8 cellular contexts compared by ENCODE assay signal in genomic region chr16:30950516-30951073, GRCh38. TPM values are rescaled to one million over a fixed set of nuclear protein-coding genes. Genes with fewer than 3 reads are reported as not detected.
A peak's percentile ranks its signal among the peaks of the same experiment; 100 is the strongest.
DNase-seq lines count a peak whose midpoint lies in the region; ATAC-seq and TF ChIP-seq lines count a peak whose summit lies in the region.

No MANE protein-coding gene starts in this region.

- H3K9me3 Mint-ChIP-seq in CD8-positive, alpha-beta T cell, result no peaks in the 10 kb centered on the region
- H3K9me3 Mint-ChIP-seq in endothelial cell (ENCODE audit: unreplicated experiment) (no peaks in the 10 kb centered on the region), osteocyte (ENCODE audit: unreplicated experiment) (no peaks in the 10 kb centered on the region)

- DNase-seq in CD8-positive, alpha-beta T cell, result no peak
- no peak for DNase-seq in OCI-LY7 (ENCODE audit: low spot score)
- no peak for DNase-seq in endothelial cell (ENCODE audit: low spot score)
- DNase-seq in osteocyte (ENCODE audit: extremely low spot score, unreplicated experiment), result no peak
- DNase-seq in GDM1 (lab: John Stamatoyannopoulos, UW), result no peak
- no peak for DNase-seq in activated CD4-positive, CD25-positive, alpha-beta regulatory T cell treated with anti-CD3 and anti-CD28 coated beads, Interleukin-2, amount 50 U/mL, for 72 hours
- DNase-seq in erythroblast (lab: John Stamatoyannopoulos, UW), result no peak

- no TSS peak for BruUV-seq in OCI-LY7 (replicated peaks; lab: Mats Ljungman, UMichigan)

- peak overlapping the region; percentile 55 for H3K4me3 ChIP-seq in CD8-positive, alpha-beta T cell (ENCODE audit: low read depth, low read length)
- H3K4me3 ChIP-seq in OCI-LY7 (ENCODE audit: low read depth, low read length, poor library complexity, severe bottlenecking), result peak overlapping the region; percentile 72

- no peaks in the 10 kb centered on the region for H3K9me2 ChIP-seq in OCI-LY7 (ENCODE audit: insufficient read depth, low read length)

- peaks cover 4% of the 10 kb centered on the region for H3K36me3 Mint-ChIP-seq in CD8-positive, alpha-beta T cell
- H3K36me3 Mint-ChIP-seq in endothelial cell (ENCODE audit: low read depth, unreplicated experiment) (peaks cover 17% of the 10 kb centered on the region), osteocyte (ENCODE audit: unreplicated experiment) (peaks cover 4% of the 10 kb centered on the region)

- no peak for TF ChIP-seq POLR2A in erythroblast (IDR thresholded peaks at IDR 0.05; ENCODE audit: low read length)

- H3K79me2 ChIP-seq in OCI-LY7 (ENCODE audit: insufficient read depth, low read depth, low read length), result no peaks in the 10 kb centered on the region

- ATAC-seq in CD8-positive, alpha-beta T cell, result no peak
- no peak for ATAC-seq in HG02763 (IDR thresholded peaks at IDR 0.05; ENCODE audit: unreplicated experiment)

- peaks cover 22% of the 10 kb centered on the region for H3K4me1 ChIP-seq in CD8-positive, alpha-beta T cell (ENCODE audit: insufficient read depth, low read length)
- peaks cover 35% of the 10 kb centered on the region for H3K4me1 ChIP-seq in OCI-LY7 (ENCODE audit: insufficient read depth, low read length, poor library complexity, severe bottlenecking)

- H3K9me3 ChIP-seq in CD8-positive, alpha-beta T cell (ENCODE audit: low read length), result no peaks in the 10 kb centered on the region
- H3K9me3 ChIP-seq in OCI-LY7 (ENCODE audit: low read length), result no peaks in the 10 kb centered on the region

- H2AFZ ChIP-seq in OCI-LY7 (ENCODE audit: low read length), result no peak overlapping the region

- H3K27me3 ChIP-seq in CD8-positive, alpha-beta T cell (ENCODE audit: insufficient read depth, low read length), result no peaks in the 10 kb centered on the region

- CTCF ChIA-PET in CD8-positive, alpha-beta T cell (lab: Charles Lee), result interaction anchor here (1.0 to 1.6 kb wide), 5 partner anchors 9 to 918 kb away, joined by 3 to 10 read pairs (median 3); partner anchors contain the start of gene ZNF843
- CTCF ChIA-PET in OCI-LY7 (lab: Charles Lee; ENCODE audit: unreplicated experiment), result no interaction called here

- no peaks in the 10 kb centered on the region for H3K27me3 Mint-ChIP-seq in CD8-positive, alpha-beta T cell (ENCODE audit: low read depth)
- H3K27me3 Mint-ChIP-seq in endothelial cell (ENCODE audit: unreplicated experiment) (peaks cover 17% of the 10 kb centered on the region), osteocyte (ENCODE audit: unreplicated experiment) (no peaks in the 10 kb centered on the region)

- H3K27ac Mint-ChIP-seq in CD8-positive, alpha-beta T cell, result no peak overlapping the region
- peak overlapping the region; percentile 94 for H3K27ac Mint-ChIP-seq in endothelial cell (ENCODE audit: unreplicated experiment)
- H3K27ac Mint-ChIP-seq in osteocyte (ENCODE audit: unreplicated experiment), result peak overlapping the region; percentile 82

- peak overlapping the region; percentile 89 for H3K4me3 Mint-ChIP-seq in CD8-positive, alpha-beta T cell
- H3K4me3 Mint-ChIP-seq in endothelial cell (ENCODE audit: unreplicated experiment) (peak overlapping the region; percentile 97), osteocyte (ENCODE audit: unreplicated experiment) (peak overlapping the region; percentile 86)

- intact Hi-C loops in CD8-positive, alpha-beta T cell (cut with DNase I, micrococcal nuclease), result loop anchor here (10.0 kb wide), 3 partner anchors 194 to 924 kb away; partner anchors contain the start of gene ZNF267 (in 1 of the 2)
- intact Hi-C loops in OCI-LY7 (cut with micrococcal nuclease; ENCODE audit: unreplicated experiment), result no loop called here

- no peak for TF ChIP-seq CTCF in CD8-positive, alpha-beta T cell (IDR thresholded peaks at IDR 0.05)
- TF ChIP-seq CTCF in OCI-LY7 (conservative IDR thresholded peaks at IDR 0.05; ENCODE audit: low read length), result no peak
- TF ChIP-seq CTCF in endothelial cell (IDR thresholded peaks at IDR 0.05; ENCODE audit: unreplicated experiment), result no peak
- no peak for TF ChIP-seq CTCF in osteocyte (IDR thresholded peaks at IDR 0.05)

- POLR2A ChIA-PET in CD8-positive, alpha-beta T cell (lab: Charles Lee), result interaction anchor here (1.8 kb wide), 1 partner anchor 15 kb away, joined by 5 read pairs; no protein-coding TSS in a partner anchor
- POLR2A ChIA-PET in OCI-LY7 (lab: Charles Lee), result no interaction called here

- H3K4me2 ChIP-seq in OCI-LY7 (ENCODE audit: low read length), result peak overlapping the region; percentile 77; the same call in 1 of the 2 replicates

- H3K4me1 Mint-ChIP-seq in CD8-positive, alpha-beta T cell (ENCODE audit: low read depth), result peaks cover 16% of the 10 kb centered on the region
- H3K4me1 Mint-ChIP-seq in endothelial cell (ENCODE audit: unreplicated experiment), result peaks cover 17% of the 10 kb centered on the region
- peaks cover 38% of the 10 kb centered on the region for H3K4me1 Mint-ChIP-seq in osteocyte (ENCODE audit: unreplicated experiment)

- no peak overlapping the region for H3K27ac ChIP-seq in CD8-positive, alpha-beta T cell (ENCODE audit: low read depth, low read length)
- H3K27ac ChIP-seq in OCI-LY7 (ENCODE audit: low read depth, low read length, poor library complexity, severe bottlenecking), result peak overlapping the region; percentile 31

- H3K36me3 ChIP-seq in CD8-positive, alpha-beta T cell (ENCODE audit: insufficient read depth, low read length), result no peaks in the 10 kb centered on the region
- no peaks in the 10 kb centered on the region for H3K36me3 ChIP-seq in OCI-LY7 (ENCODE audit: insufficient read depth, low read length)

- H4K20me1 ChIP-seq in OCI-LY7 (ENCODE audit: insufficient read depth, low read length), result no peaks in the 10 kb centered on the region

RNA-seq across cellular contexts. Expression of gene ORAI3, which starts 1.7 kb away (rescaled TPM):
- 1 to 10 TPM; 2.0 to 2.8 TPM for total RNA-seq in CD8-positive, alpha-beta T cell
- total RNA-seq in OCI-LY7 (2014; rRNA removed; shearing (Covaris generic)), result 5.7 and 7.8 TPM in 2 replicates
- total RNA-seq in OCI-LY7 (2022) (16.3 and 18.3 TPM in 2 replicates), endothelial cell (ENCODE audit: unreplicated experiment) (42.9 TPM), osteocyte (25.2 and 30.0 TPM in 2 replicates)

RNA-seq across cellular contexts. Expression of gene SETD1A, which starts 7.0 kb away (rescaled TPM):
- total RNA-seq in CD8-positive, alpha-beta T cell, result 10 to 100 TPM; 43.6 to 48.3 TPM
- 8.6 and 9.0 TPM in 2 replicates for total RNA-seq in OCI-LY7 (2014; rRNA removed; shearing (Covaris generic))
- 35.7 and 36.0 TPM in 2 replicates for total RNA-seq in OCI-LY7 (2022)
- 23.4 TPM for total RNA-seq in endothelial cell (ENCODE audit: unreplicated experiment)
- total RNA-seq in osteocyte, result 20.1 and 22.6 TPM in 2 replicates

RNA-seq across cellular contexts. Expression of gene FBXL19, which starts 27.2 kb away (rescaled TPM):
- 1 to 10 TPM; 5.4 to 5.9 TPM for total RNA-seq in CD8-positive, alpha-beta T cell
- 16.1 and 16.2 TPM in 2 replicates for total RNA-seq in OCI-LY7 (2014; rRNA removed; shearing (Covaris generic))
- total RNA-seq in OCI-LY7 (2022) (30.2 and 34.8 TPM in 2 replicates), endothelial cell (ENCODE audit: unreplicated experiment) (117 TPM), osteocyte (23.1 and 24.3 TPM in 2 replicates)

RNA-seq across cellular contexts. Expression of gene HSD3B7, which starts 34.4 kb away (rescaled TPM):
- total RNA-seq in CD8-positive, alpha-beta T cell, result under 1 TPM; 0.19 to 0.25 TPM
- total RNA-seq in OCI-LY7 (2014; rRNA removed; shearing (Covaris generic)), result 1.9 and 3.3 TPM in 2 replicates
- total RNA-seq in OCI-LY7 (2022) (2.4 and 2.6 TPM in 2 replicates), endothelial cell (ENCODE audit: unreplicated experiment) (5.3 TPM), osteocyte (7.5 and 7.6 TPM in 2 replicates)

RNA-seq across cellular contexts. Expression of gene CTF1, which starts 54.2 kb away (rescaled TPM):
- total RNA-seq in CD8-positive, alpha-beta T cell, result not detected
- total RNA-seq in OCI-LY7 (2014; rRNA removed; shearing (Covaris generic)), result 0.09 and 0.21 TPM in 2 replicates
- total RNA-seq in OCI-LY7 (2022), result 0.46 and 0.68 TPM in 2 replicates
- 3.4 TPM for total RNA-seq in endothelial cell (ENCODE audit: unreplicated experiment)
- total RNA-seq in osteocyte, result 5.1 and 6.0 TPM in 2 replicates
